8 cellular contexts compared by ENCODE assay signal in the genomic region with DNA sequence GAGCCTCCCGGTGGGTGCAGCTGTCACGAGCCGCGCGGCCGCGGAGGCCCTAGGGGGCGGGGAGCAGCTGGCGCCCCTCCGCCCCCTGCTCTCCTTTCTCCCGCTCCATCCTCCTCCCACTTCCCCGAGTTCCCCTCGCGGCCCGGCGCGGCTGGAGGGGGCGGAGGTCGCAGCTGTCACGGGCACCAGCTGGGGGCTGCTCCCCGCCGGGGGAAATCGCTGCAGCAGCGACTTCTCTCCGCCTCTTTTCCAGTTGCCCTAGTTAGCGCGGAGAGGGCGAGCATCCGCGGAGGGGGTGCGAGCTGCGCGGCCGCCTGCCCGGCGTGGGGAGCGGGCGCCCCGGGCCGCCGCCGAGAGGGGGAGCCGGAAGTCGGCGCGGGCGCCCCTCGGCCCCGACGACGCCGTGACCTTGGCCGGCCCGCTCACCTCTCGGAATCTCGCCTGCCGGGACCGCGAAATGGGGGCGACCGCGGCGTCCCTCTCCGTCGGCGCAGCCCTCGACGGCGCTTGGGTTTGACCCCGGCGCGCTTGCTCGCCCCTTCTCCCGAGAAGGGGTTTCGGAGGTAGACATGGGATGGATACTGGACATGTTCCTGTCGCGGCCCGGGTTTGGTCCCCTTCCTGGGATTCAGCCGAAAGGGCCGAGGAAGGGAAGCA. TPM values are rescaled to one million over a fixed set of nuclear protein-coding genes. Genes with fewer than 3 reads are reported as not detected.
DNase-seq lines count a peak whose midpoint lies in the region; ATAC-seq and TF ChIP-seq lines count a peak whose summit lies in the region.

No MANE protein-coding gene starts in this region.

- no peaks in the 10 kb centered on the region for H3K27me3 ChIP-seq in WERI-Rb-1 (ENCODE audit: insufficient read depth, low read depth, severe bottlenecking)
- H3K27me3 ChIP-seq in kidney epithelial cell (ENCODE audit: control insufficient read depth, insufficient read depth, low read length), result no peaks in the 10 kb centered on the region

- TF ChIP-seq CTCF in LNCaP clone FGC (IDR thresholded peaks at IDR 0.05; ENCODE audit: control insufficient read depth, extremely low read depth, insufficient read depth) (no peak), WERI-Rb-1 (IDR thresholded peaks at IDR 0.05; ENCODE audit: low read depth, low read length) (no peak), cardiac fibroblast (IDR thresholded peaks at IDR 0.05; ENCODE audit: low read depth, low read length) (no peak), kidney epithelial cell (IDR thresholded peaks at IDR 0.05; ENCODE audit: insufficient read depth, low read length, poor library complexity, severe bottlenecking) (no peak)

- no peaks in the 10 kb centered on the region for H3K36me3 ChIP-seq in WERI-Rb-1
- no peaks in the 10 kb centered on the region for H3K36me3 ChIP-seq in kidney epithelial cell (ENCODE audit: control insufficient read depth, insufficient read depth, low read length)

- H3K4me3 ChIP-seq in LNCaP clone FGC (ENCODE audit: low read depth, low read length), result peak overlapping the region; percentile 70
- peak overlapping the region; percentile 88 for H3K4me3 ChIP-seq in WERI-Rb-1 (ENCODE audit: low read depth, low read length)
- peak overlapping the region; percentile 73 to 85 for H3K4me3 ChIP-seq in cardiac fibroblast (replicated peaks in 1 of 2; ENCODE audit: low read depth in 2 of 2, low read length in 2 of 2)
- H3K4me3 ChIP-seq in kidney epithelial cell (ENCODE audit: low read depth, low read length), result peak overlapping the region; percentile 90

- H3K9me3 ChIP-seq in WERI-Rb-1 (ENCODE audit: severe bottlenecking), result no peaks in the 10 kb centered on the region

- peak; percentile 29 for ATAC-seq in GM21786 (IDR thresholded peaks at IDR 0.05; ENCODE audit: unreplicated experiment)

- DNase-seq in EL (peak; percentile 39), LNCaP clone FGC (ENCODE audit: low read depth) (no peak), WERI-Rb-1 (peak; percentile 89), cardiac fibroblast (ENCODE audit: low read depth in 2 of 2) (peak in 1 of 2 donors; percentile 46), kidney epithelial cell (ENCODE audit: low read depth) (no peak), inferior parietal cortex (ENCODE audit: extremely low spot score) (no peak)
- DNase-seq in stimulated activated CD4-positive, alpha-beta T cell treated with anti-CD3 and anti-CD28 coated beads, Interleukin-15, amount 100 ng/mL, for 48 hours (ENCODE audit: low read depth in 2 of 2), result peak; percentile 25 to 33

- peak overlapping the region; percentile 94 for H3K27ac ChIP-seq in WERI-Rb-1

RNA-seq across cellular contexts. Expression of a gene that starts 0.7 kb away (rescaled TPM):
- total RNA-seq in kidney epithelial cell, result 13.1 and 13.3 TPM in 2 replicates

Comparison
In these comparisons a context has a peak if more than half of its experiments do, and no peak if none do; other contexts are left out.
1. DNase-seq: peak in EL (single experiment), WERI-Rb-1 (single experiment) and stimulated activated CD4-positive, alpha-beta T cell treated with anti-CD3 and anti-CD28 coated beads, Interleukin-15, amount 100 ng/mL, for 48 hours (2 of 2); none in LNCaP clone FGC (single experiment), kidney epithelial cell (single experiment) and inferior parietal cortex (single experiment).
2. Peak in every context shown above with its lines, with median percentiles within 50 percentile points of each other: H3K4me3 ChIP-seq.